ENCODE assay signal across 1 cellular context in genomic region chr3:11508346-11509174, GRCh38.
A peak's percentile ranks its signal among the peaks of the same experiment; 100 is the strongest.
TF ChIP-seq lines count a peak whose summit lies in the region.

No MANE protein-coding gene starts in this region.

TF ChIP-seq in K562, 482 proteins besides CTCF, POLR2A, EP300 and RAD21 (continued from another document):
- TF ChIP-seq, protein P1, sequence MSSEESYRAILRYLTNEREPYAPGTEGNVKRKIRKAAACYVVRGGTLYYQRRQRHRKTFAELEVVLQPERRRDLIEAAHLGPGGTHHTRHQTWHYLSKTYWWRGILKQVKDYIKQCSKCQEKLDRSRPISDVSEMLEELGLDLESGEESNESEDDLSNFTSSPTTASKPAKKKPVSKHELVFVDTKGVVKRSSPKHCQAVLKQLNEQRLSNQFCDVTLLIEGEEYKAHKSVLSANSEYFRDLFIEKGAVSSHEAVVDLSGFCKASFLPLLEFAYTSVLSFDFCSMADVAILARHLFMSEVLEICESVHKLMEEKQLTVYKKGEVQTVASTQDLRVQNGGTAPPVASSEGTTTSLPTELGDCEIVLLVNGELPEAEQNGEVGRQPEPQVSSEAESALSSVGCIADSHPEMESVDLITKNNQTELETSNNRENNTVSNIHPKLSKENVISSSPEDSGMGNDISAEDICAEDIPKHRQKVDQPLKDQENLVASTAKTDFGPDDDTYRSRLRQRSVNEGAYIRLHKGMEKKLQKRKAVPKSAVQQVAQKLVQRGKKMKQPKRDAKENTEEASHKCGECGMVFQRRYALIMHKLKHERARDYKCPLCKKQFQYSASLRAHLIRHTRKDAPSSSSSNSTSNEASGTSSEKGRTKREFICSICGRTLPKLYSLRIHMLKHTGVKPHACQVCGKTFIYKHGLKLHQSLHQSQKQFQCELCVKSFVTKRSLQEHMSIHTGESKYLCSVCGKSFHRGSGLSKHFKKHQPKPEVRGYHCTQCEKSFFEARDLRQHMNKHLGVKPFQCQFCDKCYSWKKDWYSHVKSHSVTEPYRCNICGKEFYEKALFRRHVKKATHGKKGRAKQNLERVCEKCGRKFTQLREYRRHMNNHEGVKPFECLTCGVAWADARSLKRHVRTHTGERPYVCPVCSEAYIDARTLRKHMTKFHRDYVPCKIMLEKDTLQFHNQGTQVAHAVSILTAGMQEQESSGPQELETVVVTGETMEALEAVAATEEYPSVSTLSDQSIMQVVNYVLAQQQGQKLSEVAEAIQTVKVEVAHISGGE (CRISPR knock-in tag; IDR thresholded peaks at IDR 0.05): no peak
- TF ChIP-seq SIN3A (IDR thresholded peaks at IDR 0.05; ENCODE audit: borderline replicate concordance in 2 of 2, control insufficient read depth in 1 of 2, low read depth in 2 of 2, low read length in 2 of 2) (no peak), GABPB2 (CRISPR knock-in tag; conservative IDR thresholded peaks at IDR 0.05) (no peak), ZNF592 (IDR thresholded peaks at IDR 0.05) (peak; percentile 66; the same call in 1 of the 2 replicates), PTBP1 (IDR thresholded peaks at IDR 0.05; ENCODE audit: low read depth, low read length) (no peak)
- TF ChIP-seq, protein P2, sequence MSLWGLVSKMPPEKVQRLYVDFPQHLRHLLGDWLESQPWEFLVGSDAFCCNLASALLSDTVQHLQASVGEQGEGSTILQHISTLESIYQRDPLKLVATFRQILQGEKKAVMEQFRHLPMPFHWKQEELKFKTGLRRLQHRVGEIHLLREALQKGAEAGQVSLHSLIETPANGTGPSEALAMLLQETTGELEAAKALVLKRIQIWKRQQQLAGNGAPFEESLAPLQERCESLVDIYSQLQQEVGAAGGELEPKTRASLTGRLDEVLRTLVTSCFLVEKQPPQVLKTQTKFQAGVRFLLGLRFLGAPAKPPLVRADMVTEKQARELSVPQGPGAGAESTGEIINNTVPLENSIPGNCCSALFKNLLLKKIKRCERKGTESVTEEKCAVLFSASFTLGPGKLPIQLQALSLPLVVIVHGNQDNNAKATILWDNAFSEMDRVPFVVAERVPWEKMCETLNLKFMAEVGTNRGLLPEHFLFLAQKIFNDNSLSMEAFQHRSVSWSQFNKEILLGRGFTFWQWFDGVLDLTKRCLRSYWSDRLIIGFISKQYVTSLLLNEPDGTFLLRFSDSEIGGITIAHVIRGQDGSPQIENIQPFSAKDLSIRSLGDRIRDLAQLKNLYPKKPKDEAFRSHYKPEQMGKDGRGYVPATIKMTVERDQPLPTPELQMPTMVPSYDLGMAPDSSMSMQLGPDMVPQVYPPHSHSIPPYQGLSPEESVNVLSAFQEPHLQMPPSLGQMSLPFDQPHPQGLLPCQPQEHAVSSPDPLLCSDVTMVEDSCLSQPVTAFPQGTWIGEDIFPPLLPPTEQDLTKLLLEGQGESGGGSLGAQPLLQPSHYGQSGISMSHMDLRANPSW (CRISPR knock-in tag; IDR thresholded peaks at IDR 0.05): no peak
